Comparison of ENCODE assay signal across 1 cellular context in the genomic region with DNA sequence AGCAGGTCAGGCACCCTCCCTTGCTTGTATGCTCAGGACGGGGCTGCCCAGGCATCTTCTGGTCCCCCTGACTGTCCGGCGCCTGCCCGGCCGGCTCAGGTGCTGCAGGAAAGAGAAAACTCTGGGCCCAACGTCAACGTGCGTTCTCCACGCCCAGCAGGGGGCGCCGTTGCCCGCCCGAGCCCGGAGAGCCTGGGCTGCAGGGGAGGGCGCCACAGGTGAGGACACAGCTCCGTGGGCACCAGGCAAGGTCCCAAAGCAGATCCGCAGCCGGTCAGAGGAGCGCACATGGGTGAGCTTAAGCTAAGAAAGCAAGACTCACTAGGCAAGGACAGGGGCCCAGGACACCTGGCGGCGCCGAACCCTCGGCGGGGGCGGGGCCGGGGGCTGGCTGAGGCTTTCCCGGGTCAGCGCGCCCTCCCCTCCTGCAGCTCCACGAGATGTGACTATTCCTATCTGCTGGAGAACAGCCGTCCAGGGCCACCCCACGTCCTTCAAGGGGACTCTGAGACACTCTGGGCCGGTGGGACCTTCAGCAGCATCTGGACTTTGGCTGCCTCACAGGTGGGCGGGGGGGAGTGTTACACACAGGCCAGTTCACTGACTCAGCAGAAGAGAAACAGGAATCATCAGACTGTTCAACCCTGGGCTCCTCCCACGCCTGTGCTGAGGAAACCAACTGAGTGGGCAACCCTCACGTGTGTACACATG.
TF ChIP-seq lines count a peak whose summit lies in the region.

No MANE protein-coding gene starts in this region.

TF ChIP-seq in HEK293, 187 proteins besides CTCF, POLR2A, EP300 and RAD21 (continued from another document):
- TF ChIP-seq MYNN (tag by site-specific recombination; IDR thresholded peaks at IDR 0.05; ENCODE audit: borderline replicate concordance) = no peak
- TF ChIP-seq, protein P1, sequence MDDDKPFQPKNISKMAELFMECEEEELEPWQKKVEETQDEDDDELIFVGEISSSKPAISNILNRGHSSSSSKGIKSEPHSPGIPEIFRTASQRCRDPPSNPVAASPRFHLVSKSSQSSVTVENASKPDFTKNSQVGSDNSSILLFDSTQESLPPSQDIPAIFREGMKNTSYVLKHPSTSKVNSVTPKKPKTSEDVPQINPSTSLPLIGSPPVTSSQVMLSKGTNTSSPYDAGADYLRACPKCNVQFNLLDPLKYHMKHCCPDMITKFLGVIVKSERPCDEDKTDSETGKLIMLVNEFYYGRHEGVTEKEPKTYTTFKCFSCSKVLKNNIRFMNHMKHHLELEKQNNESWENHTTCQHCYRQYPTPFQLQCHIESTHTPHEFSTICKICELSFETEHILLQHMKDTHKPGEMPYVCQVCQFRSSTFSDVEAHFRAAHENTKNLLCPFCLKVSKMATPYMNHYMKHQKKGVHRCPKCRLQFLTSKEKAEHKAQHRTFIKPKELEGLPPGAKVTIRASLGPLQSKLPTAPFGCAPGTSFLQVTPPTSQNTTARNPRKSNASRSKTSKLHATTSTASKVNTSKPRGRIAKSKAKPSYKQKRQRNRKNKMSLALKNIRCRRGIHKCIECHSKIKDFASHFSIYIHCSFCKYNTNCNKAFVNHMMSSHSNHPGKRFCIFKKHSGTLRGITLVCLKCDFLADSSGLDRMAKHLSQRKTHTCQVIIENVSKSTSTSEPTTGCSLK (tag by site-specific recombination; IDR thresholded peaks at IDR 0.05) = no peak
- 0 out of 2 replicates have a peak, but pooled peaks have one; percentile 18 for TF ChIP-seq ZNF600 (tag by site-specific recombination; IDR thresholded peaks at IDR 0.05)
- no peak for TF ChIP-seq ZBTB21 (tag by site-specific recombination; IDR thresholded peaks at IDR 0.05)
- no peak for TF ChIP-seq ZNF138 (tag by site-specific recombination; IDR thresholded peaks at IDR 0.05; ENCODE audit: borderline replicate concordance)
- 0 out of 2 replicates have a peak, but pooled peaks have one; percentile 29 for TF ChIP-seq ZNF629 (tag by site-specific recombination; IDR thresholded peaks at IDR 0.05)
